22 cellular contexts compared by ENCODE assay signal in the genomic region with DNA sequence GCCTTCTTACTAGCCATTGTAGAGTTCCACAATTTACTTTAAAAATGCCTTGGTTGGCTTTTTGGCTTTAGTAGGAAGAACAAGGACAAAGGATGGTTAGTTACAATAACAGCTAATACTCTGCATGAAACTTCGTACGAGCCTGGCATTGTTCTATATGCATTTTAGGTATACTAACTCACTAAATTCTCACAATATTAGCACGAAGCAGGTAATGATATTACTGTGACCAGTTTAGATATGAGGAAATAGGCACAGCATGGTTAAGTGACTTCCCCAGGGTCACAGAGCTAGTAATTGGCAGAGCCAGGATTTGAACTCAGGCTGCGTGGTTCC. TPM values are rescaled to one million over a fixed set of nuclear protein-coding genes. Genes with fewer than 3 reads are reported as not detected.
DNase-seq lines count a peak whose midpoint lies in the region; ATAC-seq and TF ChIP-seq lines count a peak whose summit lies in the region.
"Had no signal": no experiment of that assay in that cellular context is flagged by ENCODE, and none has a peak within 500 bp of the region (broad histone marks: within the 10 kb centered on the region; RNA-seq: fewer than 3 reads in every experiment).

No MANE protein-coding gene starts in this region.

- no peak for TF ChIP-seq RAD21 in HCT116 (IDR thresholded peaks at IDR 0.05; ENCODE audit: low read depth)

- ATAC-seq in HCT116 (no peak), Panc1 (no peak), thoracic aorta (ENCODE audit: insufficient number of reproducible peaks, low FRiP score, low read depth) (no peak), HG02885 (IDR thresholded peaks at IDR 0.05; ENCODE audit: poor library complexity, unreplicated experiment) (no peak), GM19395 (IDR thresholded peaks at IDR 0.05; ENCODE audit: unreplicated experiment) (no peak)
- ATAC-seq: activated CD8-positive, alpha-beta T cell treated with anti-CD3 and anti-CD28 coated beads for 36 hours; activated T-helper 17 cell treated with anti-CD3 and anti-CD28 coated beads, Interleukin-2, amount 50 U/mL, for 72 hours; stimulated activated naive CD8-positive, alpha-beta T cell treated with anti-CD3 and anti-CD28 coated beads, Interleukin-15, Interleukin-2, amounts not matched to agents 100 U/mL and 50 U/mL, for 24 hours had no signal

- H3K4me3 Mint-ChIP-seq in endothelial cell (ENCODE audit: unreplicated experiment) (no peak overlapping the region), MCF 10A (ENCODE audit: unreplicated experiment) (no peak overlapping the region)
- H3K4me3 Mint-ChIP-seq: activated CD8-positive, alpha-beta T cell treated with anti-CD3 and anti-CD28 coated beads for 36 hours; activated naive CD4-positive, alpha-beta T cell treated with anti-CD3 and anti-CD28 coated beads, Interleukin-2, amount 10 ng/mL, durations not matched to agents 7 days and 5 days; activated T-helper 17 cell treated with anti-CD3 and anti-CD28 coated beads, Interleukin-2, amount 50 U/mL, for 72 hours; naive B cell; T-helper 1 cell treated with Interleukin-12 subunit alpha and Interleukin-12 subunit beta and Interleukin-4 antibody, amounts not matched to agents 30 μg/mL and 1 μg/mL, for 36 hours had no signal

- peaks cover 10% of the 10 kb centered on the region; the same call in 1 of the 2 replicates for H3K27me3 ChIP-seq in HCT116 (ENCODE audit: insufficient read depth, low read length)
- peaks cover 9% of the 10 kb centered on the region for H3K27me3 ChIP-seq in Panc1 (ENCODE audit: control insufficient read depth, insufficient read depth, low read length)
- no peaks in the 10 kb centered on the region for H3K27me3 ChIP-seq in thoracic aorta (replicated peaks; ENCODE audit: insufficient read depth)
- H3K27me3 ChIP-seq: brain microvascular endothelial cell, dorsolateral prefrontal cortex, gastrocnemius medialis, ovary had no signal

- intact Hi-C loops in HCT116 (cut with micrococcal nuclease): loop anchor here (2.0 to 10.0 kb wide), 4 partner anchors 150 to 1878 kb away; no protein-coding TSS in a partner anchor
- intact Hi-C loops in Panc1 (cut with micrococcal nuclease; ENCODE audit: unreplicated experiment): loop anchor here (5.0 to 10.0 kb wide), 2 partner anchors 148 to 1065 kb away; no protein-coding TSS in a partner anchor
- intact Hi-C loops in MCF 10A (cut with micrococcal nuclease): loop anchor here (1.0 to 10.0 kb wide), 3 partner anchors 149 to 868 kb away; no protein-coding TSS in a partner anchor

- H3K9me3 ChIP-seq in HCT116 (ENCODE audit: control insufficient read depth in 1 of 2, insufficient read depth in 1 of 2, low read depth in 1 of 2, low read length in 2 of 2) (no peaks in the 10 kb centered on the region), Panc1 (ENCODE audit: control insufficient read depth, insufficient read depth, low read depth, low read length) (no peaks in the 10 kb centered on the region), thoracic aorta (no peaks in the 10 kb centered on the region)
- H3K9me3 ChIP-seq: adrenal gland, gastrocnemius medialis, ovary had no signal

- no peaks in the 10 kb centered on the region for H3K36me3 ChIP-seq in HCT116 (ENCODE audit: control insufficient read depth in 1 of 2, insufficient read depth in 2 of 2, low read length in 2 of 2)
- no peaks in the 10 kb centered on the region for H3K36me3 ChIP-seq in Panc1 (ENCODE audit: control insufficient read depth, insufficient read depth, low read length)
- H3K36me3 ChIP-seq in thoracic aorta: no peaks in the 10 kb centered on the region
- H3K36me3 ChIP-seq: adrenal gland, brain microvascular endothelial cell, gastrocnemius medialis, ovary had no signal

- H3K36me3 Mint-ChIP-seq in endothelial cell (ENCODE audit: low read depth, unreplicated experiment): no peaks in the 10 kb centered on the region
- no peaks in the 10 kb centered on the region for H3K36me3 Mint-ChIP-seq in MCF 10A (ENCODE audit: insufficient read depth, unreplicated experiment)
- H3K36me3 Mint-ChIP-seq: activated naive CD4-positive, alpha-beta T cell treated with anti-CD3 and anti-CD28 coated beads, Interleukin-2, amount 10 ng/mL, durations not matched to agents 7 days and 5 days; naive B cell had no signal

- H3K4me3 ChIP-seq in HCT116 (replicated peaks in 1 of 2; ENCODE audit: low read depth in 1 of 2, low read length in 2 of 2): no peak overlapping the region
- no peak overlapping the region for H3K4me3 ChIP-seq in Panc1 (ENCODE audit: low read depth in 2 of 2, low read length in 2 of 2)
- peak overlapping the region; percentile 54 for H3K4me3 ChIP-seq in thoracic aorta
- H3K4me3 ChIP-seq: adrenal gland, ovary had no signal

- H3K4me1 ChIP-seq in HCT116 (ENCODE audit: control insufficient read depth in 1 of 2, insufficient read depth in 2 of 2, low read length in 2 of 2) (peaks cover 0 to 4% of the 10 kb centered on the region in 2 experiments; a peak in 1 of 4 replicates), Panc1 (ENCODE audit: control insufficient read depth, insufficient read depth, low read length) (no peaks in the 10 kb centered on the region), thoracic aorta (ENCODE audit: control insufficient read depth in 1 of 2, low read depth in 2 of 2) (peaks cover 0 to 7% of the 10 kb centered on the region in 2 donors)
- H3K4me1 ChIP-seq: adrenal gland had no signal

- H3K9ac ChIP-seq in HCT116 (ENCODE audit: low read length): no peak overlapping the region

- BruUV-seq in HCT116 (replicated peaks; lab: Mats Ljungman, UMichigan): no TSS peak
- no TSS peak for BruUV-seq in Panc1 (replicated peaks; lab: Mats Ljungman, UMichigan)
- BruUV-seq in MCF 10A (replicated peaks; lab: Mats Ljungman, UMichigan): no TSS peak

- H3K79me2 ChIP-seq in HCT116 (ENCODE audit: insufficient read depth, low read length): no peaks in the 10 kb centered on the region

- no peak for TF ChIP-seq POLR2A in HCT116 (IDR thresholded peaks at IDR 0.05; ENCODE audit: borderline replicate concordance, extremely low read depth, insufficient read depth, insufficient read length)

- TF ChIP-seq CTCF in HCT116 (IDR thresholded peaks at IDR 0.05 in 2 of 3, conservative IDR thresholded peaks at IDR 0.05 in 1 of 3; ENCODE audit: borderline replicate concordance in 1 of 3, insufficient read depth in 1 of 3, low read depth in 2 of 3, low read length in 2 of 3) (no peak), Panc1 (IDR thresholded peaks at IDR 0.05) (peak; percentile 70), endothelial cell (IDR thresholded peaks at IDR 0.05; ENCODE audit: unreplicated experiment) (peak; percentile 3), thoracic aorta (IDR thresholded peaks at IDR 0.05) (no peak), MCF 10A (IDR thresholded peaks at IDR 0.05; ENCODE audit: unreplicated experiment) (no peak)

- H3K27me3 Mint-ChIP-seq in endothelial cell (ENCODE audit: unreplicated experiment) (peaks cover 3% of the 10 kb centered on the region), MCF 10A (ENCODE audit: insufficient read depth, unreplicated experiment) (peaks cover 50% of the 10 kb centered on the region)

- RAD21 ChIA-PET in HCT116 (lab: Charles Lee; ENCODE audit: low non-redundant PET in 1 of 2, low total read pairs in 2 of 2, uncharacterized antibody in 2 of 2, unreplicated experiment in 2 of 2): no interaction called here

- DNase-seq in HCT116 (ENCODE audit: low read depth, low spot score) (no peak), Panc1 (ENCODE audit: low read depth, low spot score) (no peak), endothelial cell (ENCODE audit: low spot score) (no peak), thoracic aorta (ENCODE audit: low spot score) (no peak), MCF 10A (ENCODE audit: unreplicated experiment) (no peak), HEK293T (ENCODE audit: extremely low spot score) (no peak)
- DNase-seq: activated CD4-positive, alpha-beta T cell treated with anti-CD3 and anti-CD28 coated beads for 1 hour; GF-D8 had no signal

- H3K27ac ChIP-seq in HCT116 (ENCODE audit: low read depth, low read length): no peak overlapping the region
- no peak overlapping the region for H3K27ac ChIP-seq in Panc1 (ENCODE audit: low read length)
- H3K27ac ChIP-seq in thoracic aorta: no peak overlapping the region
- H3K27ac ChIP-seq: adrenal gland, brain microvascular endothelial cell, gastrocnemius medialis, HL-60, ovary had no signal

- CTCF ChIA-PET in HCT116 (lab: Charles Lee) (interaction anchor here (1.0 to 1.8 kb wide), 4 partner anchors 9 to 788 kb away, joined by 3 to 7 read pairs (median 4); no protein-coding TSS in a partner anchor), Panc1 (lab: Charles Lee) (no interaction called here), MCF 10A (lab: Yijun Ruan, JAX) (interaction anchor here (0.6 to 9.7 kb wide), 29 partner anchors 10 to 1406 kb away, joined by 3 to 88 read pairs (median 3); no protein-coding TSS in a partner anchor), HEK293T (lab: Yijun Ruan, JAX) (interaction anchor here (0.8 to 1.5 kb wide), 2 partner anchors 11 to 1319 kb away, joined by 3 to 9 read pairs; no protein-coding TSS in a partner anchor)

- H3K4me2 ChIP-seq in HCT116 (ENCODE audit: low read length): peak overlapping the region; percentile 60; the same call in 1 of the 2 replicates

- H3K9me2 ChIP-seq in HCT116 (ENCODE audit: insufficient read depth): no peaks in the 10 kb centered on the region

- POLR2A ChIA-PET in HCT116 (lab: Charles Lee): no interaction called here
- POLR2A ChIA-PET in Panc1 (lab: Charles Lee): no interaction called here
- POLR2A ChIA-PET in MCF 10A (lab: Yijun Ruan, JAX): interaction anchor here (0.6 kb wide), 1 partner anchor 151 kb away, joined by 3 read pairs; no protein-coding TSS in a partner anchor
- POLR2A ChIA-PET in HEK293T (lab: Yijun Ruan, JAX): no interaction called here

- H3K27ac Mint-ChIP-seq in endothelial cell (ENCODE audit: unreplicated experiment): no peak overlapping the region
- no peak overlapping the region for H3K27ac Mint-ChIP-seq in MCF 10A (ENCODE audit: low read depth, unreplicated experiment)
- H3K27ac Mint-ChIP-seq: activated CD8-positive, alpha-beta T cell treated with anti-CD3 and anti-CD28 coated beads for 36 hours; activated naive CD4-positive, alpha-beta T cell treated with anti-CD3 and anti-CD28 coated beads, Interleukin-2, amount 10 ng/mL, durations not matched to agents 7 days and 5 days; activated T-helper 17 cell treated with anti-CD3 and anti-CD28 coated beads, Interleukin-2, amount 50 U/mL, for 72 hours; naive B cell; T-helper 1 cell treated with Interleukin-12 subunit alpha and Interleukin-12 subunit beta and Interleukin-4 antibody, amounts not matched to agents 30 μg/mL and 1 μg/mL, for 36 hours had no signal

- no peak overlapping the region for H2AFZ ChIP-seq in HCT116 (ENCODE audit: low read depth, low read length, poor library complexity, severe bottlenecking)

- in situ Hi-C loops in Panc1 (cut with HindIII; ENCODE audit: low pct_unique_long_range_greater_than_20kb, low sequenced_read_pairs): no loop called here

- no peaks in the 10 kb centered on the region for H4K20me1 ChIP-seq in HCT116 (ENCODE audit: insufficient read depth)

- H3K4me1 Mint-ChIP-seq in endothelial cell (ENCODE audit: unreplicated experiment) (no peaks in the 10 kb centered on the region), MCF 10A (ENCODE audit: insufficient read depth, unreplicated experiment) (no peaks in the 10 kb centered on the region)
- H3K4me1 Mint-ChIP-seq: activated naive CD4-positive, alpha-beta T cell treated with anti-CD3 and anti-CD28 coated beads, Interleukin-2, amount 10 ng/mL, durations not matched to agents 7 days and 5 days; activated T-helper 17 cell treated with anti-CD3 and anti-CD28 coated beads, Interleukin-2, amount 50 U/mL, for 72 hours; naive B cell had no signal

- H3K9me3 Mint-ChIP-seq in endothelial cell (ENCODE audit: unreplicated experiment) (no peaks in the 10 kb centered on the region), MCF 10A (ENCODE audit: unreplicated experiment) (no peaks in the 10 kb centered on the region)
- H3K9me3 Mint-ChIP-seq: activated CD8-positive, alpha-beta T cell treated with anti-CD3 and anti-CD28 coated beads for 36 hours; activated naive CD4-positive, alpha-beta T cell treated with anti-CD3 and anti-CD28 coated beads, Interleukin-2, amount 10 ng/mL, durations not matched to agents 7 days and 5 days; activated T-helper 17 cell treated with anti-CD3 and anti-CD28 coated beads, Interleukin-2, amount 50 U/mL, for 72 hours; naive B cell; T-helper 1 cell treated with Interleukin-12 subunit alpha and Interleukin-12 subunit beta and Interleukin-4 antibody, amounts not matched to agents 30 μg/mL and 1 μg/mL, for 36 hours had no signal

RNA-seq across cellular contexts. Expression of a gene that starts 50.5 kb away (rescaled TPM):
- 1.1 TPM for total RNA-seq in HCT116 (2021; ENCODE audit: unreplicated experiment)
- 0.55 and 0.57 TPM in 2 replicates for polyA plus RNA-seq in HCT116 (2012)
- total RNA-seq in Panc1 (2021; ENCODE audit: unreplicated experiment): not detected
- polyA plus RNA-seq in Panc1 (2012; ENCODE audit: insufficient read length): not detected
- total RNA-seq in endothelial cell (ENCODE audit: unreplicated experiment): 0.64 TPM
- total RNA-seq in thoracic aorta: not detected
- total RNA-seq in MCF 10A (2022): 0.25 and 0.42 TPM in 2 replicates

Comparison
In these comparisons a context has a peak if more than half of its experiments do, and no peak if none do; other contexts are left out.
1. CTCF ChIP-seq: peak in Panc1 (single experiment) and endothelial cell (single experiment); none in HCT116 (0 of 3), thoracic aorta (single experiment) and MCF 10A (single experiment).